ENCODE assay signal across 1 cellular context in the genomic region with DNA sequence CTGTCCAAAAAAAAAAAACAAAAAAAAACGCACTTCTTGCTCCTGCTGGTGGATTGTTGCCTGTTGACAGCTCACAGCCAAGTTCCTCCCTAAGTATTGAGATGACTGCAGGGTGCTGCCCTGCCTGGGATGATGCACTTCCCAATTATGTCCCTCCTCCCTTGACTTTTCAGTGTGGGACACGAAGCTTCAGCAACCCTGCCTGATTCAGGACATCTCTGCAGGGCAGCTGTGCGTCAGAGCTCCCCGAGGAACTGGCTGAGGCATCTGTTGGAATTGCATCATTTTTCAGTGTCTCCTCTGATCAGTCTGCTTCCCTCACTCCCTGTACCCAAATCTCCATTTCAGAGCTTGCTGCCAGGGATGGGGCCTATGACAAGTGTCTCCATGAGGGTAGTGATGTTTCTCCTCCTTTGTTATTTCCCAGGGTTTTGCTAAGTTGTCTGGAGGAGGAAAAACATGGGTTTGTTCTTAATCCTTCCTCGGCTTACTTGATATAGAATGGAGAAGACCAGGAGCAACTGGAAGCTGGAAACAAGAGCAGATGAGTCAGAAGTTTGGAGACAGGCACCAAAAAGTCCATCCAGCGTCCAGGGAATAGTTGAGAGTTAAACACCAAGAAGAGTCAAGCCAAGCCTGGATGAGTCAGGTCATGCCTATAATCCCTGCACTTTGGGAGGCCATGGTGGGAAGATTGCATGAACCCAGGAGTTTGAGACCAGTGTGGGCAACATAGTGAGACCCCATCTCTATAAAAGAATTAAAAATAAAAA.
TF ChIP-seq lines count a peak whose summit lies in the region.

No MANE protein-coding gene starts in this region.

TF ChIP-seq in WTC11, 78 proteins besides CTCF, POLR2A, EP300 and RAD21 (continued from another document):
- TF ChIP-seq, protein P1, sequence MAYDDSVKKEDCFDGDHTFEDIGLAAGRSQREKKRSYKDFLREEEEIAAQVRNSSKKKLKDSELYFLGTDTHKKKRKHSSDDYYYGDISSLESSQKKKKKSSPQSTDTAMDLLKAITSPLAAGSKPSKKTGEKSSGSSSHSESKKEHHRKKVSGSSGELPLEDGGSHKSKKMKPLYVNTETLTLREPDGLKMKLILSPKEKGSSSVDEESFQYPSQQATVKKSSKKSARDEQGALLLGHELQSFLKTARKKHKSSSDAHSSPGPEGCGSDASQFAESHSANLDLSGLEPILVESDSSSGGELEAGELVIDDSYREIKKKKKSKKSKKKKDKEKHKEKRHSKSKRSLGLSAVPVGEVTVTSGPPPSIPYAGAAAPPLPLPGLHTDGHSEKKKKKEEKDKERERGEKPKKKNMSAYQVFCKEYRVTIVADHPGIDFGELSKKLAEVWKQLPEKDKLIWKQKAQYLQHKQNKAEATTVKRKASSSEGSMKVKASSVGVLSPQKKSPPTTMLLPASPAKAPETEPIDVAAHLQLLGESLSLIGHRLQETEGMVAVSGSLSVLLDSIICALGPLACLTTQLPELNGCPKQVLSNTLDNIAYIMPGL (CRISPR knock-in tag; IDR thresholded peaks at IDR 0.05): no peak
- TF ChIP-seq, protein P2, sequence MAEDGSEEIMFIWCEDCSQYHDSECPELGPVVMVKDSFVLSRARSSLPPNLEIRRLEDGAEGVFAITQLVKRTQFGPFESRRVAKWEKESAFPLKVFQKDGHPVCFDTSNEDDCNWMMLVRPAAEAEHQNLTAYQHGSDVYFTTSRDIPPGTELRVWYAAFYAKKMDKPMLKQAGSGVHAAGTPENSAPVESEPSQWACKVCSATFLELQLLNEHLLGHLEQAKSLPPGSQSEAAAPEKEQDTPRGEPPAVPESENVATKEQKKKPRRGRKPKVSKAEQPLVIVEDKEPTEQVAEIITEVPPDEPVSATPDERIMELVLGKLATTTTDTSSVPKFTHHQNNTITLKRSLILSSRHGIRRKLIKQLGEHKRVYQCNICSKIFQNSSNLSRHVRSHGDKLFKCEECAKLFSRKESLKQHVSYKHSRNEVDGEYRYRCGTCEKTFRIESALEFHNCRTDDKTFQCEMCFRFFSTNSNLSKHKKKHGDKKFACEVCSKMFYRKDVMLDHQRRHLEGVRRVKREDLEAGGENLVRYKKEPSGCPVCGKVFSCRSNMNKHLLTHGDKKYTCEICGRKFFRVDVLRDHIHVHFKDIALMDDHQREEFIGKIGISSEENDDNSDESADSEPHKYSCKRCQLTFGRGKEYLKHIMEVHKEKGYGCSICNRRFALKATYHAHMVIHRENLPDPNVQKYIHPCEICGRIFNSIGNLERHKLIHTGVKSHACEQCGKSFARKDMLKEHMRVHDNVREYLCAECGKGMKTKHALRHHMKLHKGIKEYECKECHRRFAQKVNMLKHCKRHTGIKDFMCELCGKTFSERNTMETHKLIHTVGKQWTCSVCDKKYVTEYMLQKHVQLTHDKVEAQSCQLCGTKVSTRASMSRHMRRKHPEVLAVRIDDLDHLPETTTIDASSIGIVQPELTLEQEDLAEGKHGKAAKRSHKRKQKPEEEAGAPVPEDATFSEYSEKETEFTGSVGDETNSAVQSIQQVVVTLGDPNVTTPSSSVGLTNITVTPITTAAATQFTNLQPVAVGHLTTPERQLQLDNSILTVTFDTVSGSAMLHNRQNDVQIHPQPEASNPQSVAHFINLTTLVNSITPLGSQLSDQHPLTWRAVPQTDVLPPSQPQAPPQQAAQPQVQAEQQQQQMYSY (CRISPR knock-in tag; IDR thresholded peaks at IDR 0.05): no peak
- TF ChIP-seq, protein P3, sequence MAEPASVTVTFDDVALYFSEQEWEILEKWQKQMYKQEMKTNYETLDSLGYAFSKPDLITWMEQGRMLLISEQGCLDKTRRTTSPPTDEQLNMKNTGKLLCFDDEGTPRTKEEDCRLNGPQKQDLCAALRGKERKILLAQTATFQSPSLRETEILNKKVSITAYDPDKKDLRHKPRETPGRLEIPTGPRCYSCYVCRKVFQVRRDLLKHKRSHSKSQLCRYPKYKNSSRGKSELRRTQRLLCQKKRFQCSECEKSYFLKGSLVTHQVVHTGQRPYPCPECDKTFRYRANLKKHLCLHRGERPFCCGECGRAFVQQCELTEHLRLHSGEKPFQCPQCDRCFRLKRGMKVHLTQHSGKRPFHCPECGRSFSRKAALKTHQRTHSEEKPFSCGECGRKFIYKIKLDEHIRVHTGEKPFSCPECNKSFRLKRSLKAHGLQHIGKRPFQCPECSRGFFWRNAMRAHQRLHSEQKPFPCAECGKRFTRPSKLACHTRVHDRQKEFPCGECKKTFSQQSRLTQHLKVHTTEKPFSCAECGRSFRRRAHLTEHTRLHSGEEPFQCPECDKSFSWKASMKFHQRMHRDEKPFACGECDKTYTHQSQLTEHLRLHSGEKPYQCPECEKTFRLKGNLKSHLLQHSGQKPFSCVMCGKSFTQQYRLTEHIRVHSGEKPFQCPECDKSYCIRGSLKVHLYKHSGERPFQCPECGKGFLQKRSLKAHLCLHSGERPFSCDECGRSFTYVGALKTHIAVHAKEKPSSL (CRISPR knock-in tag; conservative IDR thresholded peaks at IDR 0.05): no peak
- TF ChIP-seq ZNF671 (CRISPR knock-in tag; IDR thresholded peaks at IDR 0.05) (no peak), MYBL2 (CRISPR knock-in tag; IDR thresholded peaks at IDR 0.05) (no peak), SOX15 (CRISPR knock-in tag; IDR thresholded peaks at IDR 0.05) (no peak), ZNF423 (CRISPR knock-in tag; IDR thresholded peaks at IDR 0.05) (no peak), CREB1 (CRISPR knock-in tag; IDR thresholded peaks at IDR 0.05) (no peak), ZNF219 (CRISPR knock-in tag; IDR thresholded peaks at IDR 0.05; ENCODE audit: borderline replicate concordance) (no peak)
- TF ChIP-seq, protein P4, sequence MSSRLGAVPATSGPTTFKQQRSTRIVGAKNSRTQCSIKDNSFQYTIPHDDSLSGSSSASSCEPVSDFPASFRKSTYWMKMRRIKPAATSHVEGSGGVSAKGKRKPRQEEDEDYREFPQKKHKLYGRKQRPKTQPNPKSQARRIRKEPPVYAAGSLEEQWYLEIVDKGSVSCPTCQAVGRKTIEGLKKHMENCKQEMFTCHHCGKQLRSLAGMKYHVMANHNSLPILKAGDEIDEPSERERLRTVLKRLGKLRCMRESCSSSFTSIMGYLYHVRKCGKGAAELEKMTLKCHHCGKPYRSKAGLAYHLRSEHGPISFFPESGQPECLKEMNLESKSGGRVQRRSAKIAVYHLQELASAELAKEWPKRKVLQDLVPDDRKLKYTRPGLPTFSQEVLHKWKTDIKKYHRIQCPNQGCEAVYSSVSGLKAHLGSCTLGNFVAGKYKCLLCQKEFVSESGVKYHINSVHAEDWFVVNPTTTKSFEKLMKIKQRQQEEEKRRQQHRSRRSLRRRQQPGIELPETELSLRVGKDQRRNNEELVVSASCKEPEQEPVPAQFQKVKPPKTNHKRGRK (CRISPR knock-in tag; IDR thresholded peaks at IDR 0.05; ENCODE audit: borderline replicate concordance): no peak
- TF ChIP-seq, protein P5, sequence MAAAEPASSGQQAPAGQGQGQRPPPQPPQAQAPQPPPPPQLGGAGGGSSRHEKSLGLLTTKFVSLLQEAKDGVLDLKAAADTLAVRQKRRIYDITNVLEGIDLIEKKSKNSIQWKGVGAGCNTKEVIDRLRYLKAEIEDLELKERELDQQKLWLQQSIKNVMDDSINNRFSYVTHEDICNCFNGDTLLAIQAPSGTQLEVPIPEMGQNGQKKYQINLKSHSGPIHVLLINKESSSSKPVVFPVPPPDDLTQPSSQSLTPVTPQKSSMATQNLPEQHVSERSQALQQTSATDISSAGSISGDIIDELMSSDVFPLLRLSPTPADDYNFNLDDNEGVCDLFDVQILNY (CRISPR knock-in tag; IDR thresholded peaks at IDR 0.05): no peak
